12 cellular contexts compared by ENCODE assay signal in genomic region chr17:2150871-2151270, GRCh38.
"Had no signal": no experiment of that assay in that cellular context is flagged by ENCODE, and none has a peak within 500 bp of the region (broad histone marks: within the 10 kb centered on the region; RNA-seq: fewer than 3 reads in every experiment).

No MANE protein-coding gene starts in this region.

- DNase-seq: activated CD4-positive, alpha-beta T cell treated with anti-CD3 and anti-CD28 coated beads, Interleukin-2, amount 50 U/mL, for 1 hour; activated naive CD4-positive, alpha-beta T cell treated with anti-CD3 and anti-CD28 coated beads for 36 hours; dorsolateral prefrontal cortex; head of caudate nucleus; kidney glomerular epithelial cell; stimulated activated CD4-positive, alpha-beta T cell treated with anti-CD3 and anti-CD28 coated beads, Interleukin-2, amount 100 ng/mL, for 48 hours had no signal

- H3K4me3 ChIP-seq: dorsolateral prefrontal cortex, right atrium auricular region, tibial nerve had no signal

- ATAC-seq: activated CD4-positive, CD25-positive, alpha-beta regulatory T cell treated with anti-CD3 and anti-CD28 coated beads, Interleukin-2, amount 50 U/mL, for 24 hours; stimulated activated memory B cell treated with anti-CD40 and anti-IgM and Interleukin-4, amounts not matched to agents 10 μg/mL and 1 μg/mL and 100 μg/mL, for 72 hours had no signal

- FAIRE-seq: astrocyte, frontal cortex had no signal

- H3K27me3 ChIP-seq: dorsolateral prefrontal cortex, right atrium auricular region, tibial nerve had no signal

- H3K9me3 ChIP-seq: right atrium auricular region, tibial nerve had no signal

- H3K4me1 ChIP-seq: right atrium auricular region, tibial nerve had no signal

- H3K27ac ChIP-seq: dorsolateral prefrontal cortex, right atrium auricular region, tibial nerve had no signal
